ENCODE assay signal across 13 cellular contexts in genomic region chr10:104054430-104054829, GRCh38. TPM values are rescaled to one million over a fixed set of nuclear protein-coding genes. Genes with fewer than 3 reads are reported as not detected.
DNase-seq lines count a peak whose midpoint lies in the region; ATAC-seq, FAIRE-seq and TF ChIP-seq lines count a peak whose summit lies in the region.
"Had no signal": no experiment of that assay in that cellular context is flagged by ENCODE, and none has a peak within 500 bp of the region (broad histone marks: within the 10 kb centered on the region; RNA-seq: fewer than 3 reads in every experiment).

No MANE protein-coding gene starts in this region.

- no peak for TF ChIP-seq CTCF in AG09319 (IDR thresholded peaks at IDR 0.05; ENCODE audit: low read depth, low read length)

- peaks cover 3% of the 10 kb centered on the region for H3K4me1 Mint-ChIP-seq in activated CD4-positive, alpha-beta T cell treated with anti-CD3 and anti-CD28 coated beads, Interleukin-2, amount 10 ng/mL, durations not matched to agents 7 days and 5 days

- CTCF ChIA-PET in activated CD4-positive, alpha-beta T cell treated with anti-CD3 and anti-CD28 coated beads, Interleukin-2, amount 10 ng/mL, durations not matched to agents 7 days and 5 days (lab: Charles Lee) = interaction anchor here (1.3 kb wide), 1 partner anchor 18 kb away, joined by 3 read pairs; no protein-coding TSS in a partner anchor

- H3K27me3 Mint-ChIP-seq in activated CD4-positive, alpha-beta T cell treated with anti-CD3 and anti-CD28 coated beads, Interleukin-2, amount 10 ng/mL, durations not matched to agents 7 days and 5 days = no peaks in the 10 kb centered on the region
- H3K27me3 Mint-ChIP-seq: activated CD4-positive, alpha-beta memory T cell treated with anti-CD3 and anti-CD28 coated beads for 36 hours had no signal

- H3K4me3 Mint-ChIP-seq in activated CD4-positive, alpha-beta T cell treated with anti-CD3 and anti-CD28 coated beads, Interleukin-2, amount 10 ng/mL, durations not matched to agents 7 days and 5 days = no peak overlapping the region
- H3K4me3 Mint-ChIP-seq: activated CD4-positive, alpha-beta memory T cell treated with anti-CD3 and anti-CD28 coated beads for 36 hours had no signal

- POLR2A ChIA-PET in activated CD4-positive, alpha-beta T cell treated with anti-CD3 and anti-CD28 coated beads, Interleukin-2, amount 10 ng/mL, durations not matched to agents 7 days and 5 days (lab: Charles Lee) = no interaction called here

- peak; percentile 18 for DNase-seq in AG09319 (ENCODE audit: extremely low read depth, low read depth)
- DNase-seq in HTR-8/SVneo (ENCODE audit: insufficient read length, low spot score) = peak; percentile 54
- peak; percentile 49 for DNase-seq in amniotic stem cell (lab: John Stamatoyannopoulos, UW)
- DNase-seq in kidney tubule cell (ENCODE audit: low spot score) = peak; percentile 94
- DNase-seq in activated CD4-positive, alpha-beta T cell treated with anti-CD3 and anti-CD28 coated beads, Interleukin-2, amount 10 ng/mL, durations not matched to agents 7 days and 5 days = no peak
- DNase-seq in iPS-NIHi11 (ENCODE audit: low spot score) = no peak
- no peak for DNase-seq in SKM-1 treated with dmso at 0.1 percent for 144 hours (lab: John Stamatoyannopoulos, UW; ENCODE audit: unreplicated experiment)
- DNase-seq: activated CD4-positive, alpha-beta memory T cell treated with anti-CD3 and anti-CD28 coated beads for 36 hours; Kasumi-1; midbrain; NCI-H2029 treated with DMSO at 0.1 percent for 48 hours had no signal

- no peaks in the 10 kb centered on the region for H3K9me3 Mint-ChIP-seq in activated CD4-positive, alpha-beta T cell treated with anti-CD3 and anti-CD28 coated beads, Interleukin-2, amount 10 ng/mL, durations not matched to agents 7 days and 5 days
- H3K9me3 Mint-ChIP-seq: activated CD4-positive, alpha-beta memory T cell treated with anti-CD3 and anti-CD28 coated beads for 36 hours had no signal

- ATAC-seq in HG03139 (IDR thresholded peaks at IDR 0.05; ENCODE audit: unreplicated experiment) = no peak

- no peak for FAIRE-seq in HTR-8/SVneo (lab: Jason Lieb, UNC)

- no peak overlapping the region for H3K27ac Mint-ChIP-seq in activated CD4-positive, alpha-beta T cell treated with anti-CD3 and anti-CD28 coated beads, Interleukin-2, amount 10 ng/mL, durations not matched to agents 7 days and 5 days
- H3K27ac Mint-ChIP-seq: activated CD4-positive, alpha-beta memory T cell treated with anti-CD3 and anti-CD28 coated beads for 36 hours had no signal

- no peaks in the 10 kb centered on the region for H3K36me3 Mint-ChIP-seq in activated CD4-positive, alpha-beta T cell treated with anti-CD3 and anti-CD28 coated beads, Interleukin-2, amount 10 ng/mL, durations not matched to agents 7 days and 5 days (ENCODE audit: low read depth)
- H3K36me3 Mint-ChIP-seq: activated CD4-positive, alpha-beta memory T cell treated with anti-CD3 and anti-CD28 coated beads for 36 hours had no signal

RNA-seq across cellular contexts. Expression of gene COL17A1, which starts 31.2 kb away (rescaled TPM):
- total RNA-seq in activated CD4-positive, alpha-beta T cell treated with anti-CD3 and anti-CD28 coated beads, Interleukin-2, amount 10 ng/mL, durations not matched to agents 7 days and 5 days = not detected
- total RNA-seq: activated CD4-positive, alpha-beta memory T cell treated with anti-CD3 and anti-CD28 coated beads for 36 hours; cardiac muscle cell had no signal

Comparison
In these comparisons a context has a peak if more than half of its experiments do, and no peak if none do; other contexts are left out.
1. DNase-seq: peak in AG09319 (single experiment), HTR-8/SVneo (single experiment), amniotic stem cell (single experiment) and kidney tubule cell (single experiment); none in activated CD4-positive, alpha-beta T cell treated with anti-CD3 and anti-CD28 coated beads, Interleukin-2, amount 10 ng/mL, durations not matched to agents 7 days and 5 days (single experiment), iPS-NIHi11 (single experiment) and SKM-1 treated with dmso at 0.1 percent for 144 hours (single experiment).